Comparison of ENCODE assay signal across 30 cellular contexts in genomic region chr19:2413629-2414028, GRCh38. TPM values are rescaled to one million over a fixed set of nuclear protein-coding genes. Genes with fewer than 3 reads are reported as not detected.
"Had no signal": no experiment of that assay in that cellular context is flagged by ENCODE, and none has a peak within 500 bp of the region (broad histone marks: within the 10 kb centered on the region; RNA-seq: fewer than 3 reads in every experiment).

No MANE protein-coding gene starts in this region.

- H3K4me1 ChIP-seq: foreskin keratinocyte, left lung had no signal

- H3K27me3 Mint-ChIP-seq: activated CD4-positive, alpha-beta T cell treated with anti-CD3 and anti-CD28 coated beads, Interleukin-2, amount 10 ng/mL, durations not matched to agents 7 days and 5 days; activated CD8-positive, alpha-beta memory T cell treated with anti-CD3 and anti-CD28 coated beads, Interleukin-2, amount 10 ng/mL, durations not matched to agents 7 days and 5 days; activated CD8-positive, alpha-beta T cell treated with anti-CD3 and anti-CD28 coated beads for 36 hours had no signal

- H3K36me3 Mint-ChIP-seq: activated CD8-positive, alpha-beta memory T cell treated with anti-CD3 and anti-CD28 coated beads, Interleukin-2, amount 10 ng/mL, durations not matched to agents 7 days and 5 days; activated naive CD4-positive, alpha-beta T cell treated with anti-CD3 and anti-CD28 coated beads, Interleukin-2, amount 50 U/mL, for 72 hours; immature natural killer cell had no signal

- H3K4me3 ChIP-seq: left lung, lung, ovary had no signal

- H3K36me3 ChIP-seq: ovary, WERI-Rb-1 had no signal

- H3K27ac ChIP-seq: foreskin keratinocyte, left lung, ovary, WERI-Rb-1 had no signal

- H3K4me1 Mint-ChIP-seq: brain, immature natural killer cell had no signal

- ATAC-seq: activated CD8-positive, alpha-beta memory T cell treated with anti-CD3 and anti-CD28 coated beads, Interleukin-2, amount 10 ng/mL, durations not matched to agents 7 days and 5 days; activated CD8-positive, alpha-beta T cell treated with anti-CD3 and anti-CD28 coated beads for 36 hours; activated naive CD4-positive, alpha-beta T cell treated with anti-CD3 and anti-CD28 coated beads, Interleukin-2, amount 50 U/mL, for 72 hours; foreskin keratinocyte; left lung; naive thymus-derived CD8-positive, alpha-beta T cell; stimulated activated naive CD8-positive, alpha-beta T cell treated with anti-CD3 and anti-CD28 coated beads, Interleukin-15, Interleukin-2, amounts not matched to agents 100 U/mL and 50 U/mL, for 24 hours had no signal

- H3K9me3 ChIP-seq: left lung, ovary had no signal

- H3K27ac Mint-ChIP-seq: activated CD8-positive, alpha-beta memory T cell treated with anti-CD3 and anti-CD28 coated beads, Interleukin-2, amount 10 ng/mL, durations not matched to agents 7 days and 5 days; activated CD8-positive, alpha-beta T cell treated with anti-CD3 and anti-CD28 coated beads for 36 hours; activated naive CD4-positive, alpha-beta T cell treated with anti-CD3 and anti-CD28 coated beads, Interleukin-2, amount 50 U/mL, for 72 hours; activated T-helper 1 cell treated with anti-CD3 and anti-CD28 coated beads, Interleukin-12 subunit alpha, Interleukin-12 subunit beta, Interleukin-2, Interleukin-4 antibody, amounts not matched to agents 30 ng/mL and 10 ng/mL and 1 ng/mL, durations not matched to agents 14 hours and 24 hours and 36 hours; brain had no signal

- DNase-seq: activated CD4-positive, alpha-beta T cell treated with anti-CD3 and anti-CD28 coated beads, Interleukin-2, amount 10 ng/mL, durations not matched to agents 7 days and 5 days; activated CD4-positive, CD25-positive, alpha-beta regulatory T cell treated with anti-CD3 and anti-CD28 coated beads, Interleukin-2, amount 50 U/mL, for 72 hours; activated CD8-positive, alpha-beta memory T cell treated with anti-CD3 and anti-CD28 coated beads, Interleukin-2, amount 10 ng/mL, durations not matched to agents 7 days and 5 days; activated CD8-positive, alpha-beta T cell treated with anti-CD3 and anti-CD28 coated beads for 36 hours; activated gamma-delta T cell treated with Interleukin-2 at 50 U/mL for 16 hours; aorta; caudate nucleus; effector CD4-positive, alpha-beta T cell; foreskin keratinocyte; immature natural killer cell; left lung; naive thymus-derived CD8-positive, alpha-beta T cell; ovary; stimulated activated CD4-positive, alpha-beta T cell treated with anti-CD3 and anti-CD28 coated beads, Interleukin-4, amount 100 ng/mL, for 24 hours; stimulated activated naive CD8-positive, alpha-beta T cell treated with anti-CD3 and anti-CD28 coated beads, Interleukin-15, Interleukin-2, amounts not matched to agents 100 U/mL and 50 U/mL, for 24 hours; WERI-Rb-1 had no signal

- H3K9me3 Mint-ChIP-seq: activated CD4-positive, alpha-beta T cell treated with anti-CD3 and anti-CD28 coated beads, Interleukin-2, amount 10 ng/mL, durations not matched to agents 7 days and 5 days; immature natural killer cell; T-helper 2 cell treated with Interferon-gamma antibody and Interleukin-4, amounts not matched to agents 5 μg/mL and 100 μg/mL, for 36 hours had no signal

- H3K27me3 ChIP-seq: foreskin keratinocyte, ovary had no signal

- FAIRE-seq: endometrium, TTC549 had no signal

- H3K4me3 Mint-ChIP-seq: activated CD4-positive, alpha-beta T cell treated with anti-CD3 and anti-CD28 coated beads, Interleukin-2, amount 10 ng/mL, durations not matched to agents 7 days and 5 days; activated CD8-positive, alpha-beta memory T cell treated with anti-CD3 and anti-CD28 coated beads, Interleukin-2, amount 10 ng/mL, durations not matched to agents 7 days and 5 days; activated CD8-positive, alpha-beta T cell treated with anti-CD3 and anti-CD28 coated beads for 36 hours; activated T-helper 1 cell treated with anti-CD3 and anti-CD28 coated beads, Interleukin-12 subunit alpha, Interleukin-12 subunit beta, Interleukin-2, Interleukin-4 antibody, amounts not matched to agents 30 ng/mL and 10 ng/mL and 1 ng/mL, durations not matched to agents 14 hours and 24 hours and 36 hours; brain; dendritic cell treated with granulocyte-macrophage colony-stimulating factor and Interleukin-4, amounts not matched to agents 40 ng/mL and 50 ng/mL, for 4 days; immature natural killer cell; T-helper 2 cell treated with Interferon-gamma antibody and Interleukin-4, amounts not matched to agents 5 μg/mL and 100 μg/mL, for 36 hours had no signal

RNA-seq across cellular contexts. Expression of gene TMPRSS9, which starts 53.6 kb away (rescaled TPM):
- total RNA-seq: activated CD4-positive, alpha-beta T cell treated with anti-CD3 and anti-CD28 coated beads, Interleukin-2, amount 10 ng/mL, durations not matched to agents 7 days and 5 days; activated CD8-positive, alpha-beta memory T cell treated with anti-CD3 and anti-CD28 coated beads, Interleukin-2, amount 10 ng/mL, durations not matched to agents 7 days and 5 days; activated CD8-positive, alpha-beta T cell treated with anti-CD3 and anti-CD28 coated beads for 36 hours; activated naive CD4-positive, alpha-beta T cell treated with anti-CD3 and anti-CD28 coated beads, Interleukin-2, amount 50 U/mL, for 72 hours; activated T-helper 1 cell treated with anti-CD3 and anti-CD28 coated beads, Interleukin-12 subunit alpha, Interleukin-12 subunit beta, Interleukin-2, Interleukin-4 antibody, amounts not matched to agents 30 ng/mL and 10 ng/mL and 1 ng/mL, durations not matched to agents 14 hours and 24 hours and 36 hours; foreskin keratinocyte; glomerular endothelial cell; kidney epithelial cell; left lung; naive thymus-derived CD8-positive, alpha-beta T cell; pulmonary artery endothelial cell; subcutaneous adipose tissue; ureter had no signal
- polyA plus RNA-seq: aorta; foreskin keratinocyte; immature natural killer cell; naive thymus-derived CD8-positive, alpha-beta T cell; right cardiac atrium had no signal
